15 cellular contexts compared by ENCODE assay signal in genomic region chr11:8038811-8039529, GRCh38. TPM values are rescaled to one million over a fixed set of nuclear protein-coding genes. Genes with fewer than 3 reads are reported as not detected.
DNase-seq lines count a peak whose midpoint lies in the region; ATAC-seq, FAIRE-seq and TF ChIP-seq lines count a peak whose summit lies in the region.
"Had no signal": no experiment of that assay in that cellular context is flagged by ENCODE, and none has a peak within 500 bp of the region (broad histone marks: within the 10 kb centered on the region; RNA-seq: fewer than 3 reads in every experiment).

No MANE protein-coding gene starts in this region.

- TF ChIP-seq EP300 in K562 (IDR thresholded peaks at IDR 0.05; ENCODE audit: low read length) = no peak

- TF ChIP-seq CTCF in K562 (IDR thresholded peaks at IDR 0.05 in 2 of 3, conservative IDR thresholded peaks at IDR 0.05 in 1 of 3; ENCODE audit: insufficient read depth in 2 of 3, low read depth in 1 of 3, low read length in 3 of 3) (no peak), kidney (IDR thresholded peaks at IDR 0.05; ENCODE audit: borderline replicate concordance, extremely low read depth, insufficient read depth) (no peak), parathyroid adenoma (IDR thresholded peaks at IDR 0.05) (no peak), prostate gland (IDR thresholded peaks at IDR 0.05) (no peak)

- H3K36me3 ChIP-seq in BLaER1 treated with 17β-estradiol and CSF1 and Interleukin-3, amounts not matched to agents 10 nM and 100 nM = no peaks in the 10 kb centered on the region
- H3K36me3 ChIP-seq in K562 (ENCODE audit: control insufficient read depth, insufficient read depth, low read length) = no peaks in the 10 kb centered on the region
- H3K36me3 ChIP-seq in kidney (ENCODE audit: control insufficient read depth in 1 of 2, insufficient read depth in 2 of 2, low read length in 2 of 2) = no peaks in the 10 kb centered on the region
- H3K36me3 ChIP-seq in parathyroid adenoma (ENCODE audit: control insufficient read depth, insufficient read depth, low read length) = no peaks in the 10 kb centered on the region
- H3K36me3 ChIP-seq in prostate gland = no peaks in the 10 kb centered on the region

- H3K4me3 ChIP-seq in BLaER1 treated with 17β-estradiol and CSF1 and Interleukin-3, amounts not matched to agents 10 nM and 100 nM = no peak overlapping the region
- H3K4me3 ChIP-seq in K562 (no peak overlapping the region), kidney (ENCODE audit: low read length in 2 of 2) (no peak overlapping the region), parathyroid adenoma (ENCODE audit: low read depth, low read length) (no peak overlapping the region), prostate gland (no peak overlapping the region)
- H3K4me3 ChIP-seq: GM23248 had no signal

- H3K4me1 ChIP-seq in BLaER1 treated with 17β-estradiol and CSF1 and Interleukin-3, amounts not matched to agents 10 nM and 100 nM = peaks cover 3 to 13% (median 11%) of the 10 kb centered on the region in 10 experiments; a peak in 16 of 20 replicates
- no peaks in the 10 kb centered on the region for H3K4me1 ChIP-seq in K562 (replicated peaks in 1 of 2; ENCODE audit: control insufficient read depth in 2 of 2, insufficient read depth in 2 of 2, low read length in 2 of 2)
- H3K4me1 ChIP-seq in kidney (ENCODE audit: control insufficient read depth in 1 of 2, insufficient read depth in 1 of 2, low read depth in 1 of 2, low read length in 2 of 2) = peaks cover 0 to 3% of the 10 kb centered on the region in 2 donors
- peaks cover 23% of the 10 kb centered on the region for H3K4me1 ChIP-seq in parathyroid adenoma
- no peaks in the 10 kb centered on the region for H3K4me1 ChIP-seq in prostate gland (replicated peaks)

- no peak for FAIRE-seq in K562 (lab: Jason Lieb, UNC)
- no peak for FAIRE-seq in kidney (lab: Jason Lieb, UNC)
- FAIRE-seq: GM12891, GM19239 had no signal

- H3K27me3 ChIP-seq in BLaER1 treated with 17β-estradiol and CSF1 and Interleukin-3, amounts not matched to agents 10 nM and 100 nM = no peaks in the 10 kb centered on the region
- H3K27me3 ChIP-seq in K562 (ENCODE audit: control insufficient read depth in 2 of 2, insufficient read depth in 2 of 2, low read length in 2 of 2) (peaks cover 0 to 13% of the 10 kb centered on the region in 2 experiments; a peak in 3 of 5 replicates), parathyroid adenoma (ENCODE audit: control insufficient read depth, insufficient read depth, low read length) (no peaks in the 10 kb centered on the region), prostate gland (replicated peaks; ENCODE audit: insufficient read depth) (no peaks in the 10 kb centered on the region)

- intact Hi-C loops in K562 (cut with micrococcal nuclease) (no loop called here), kidney (cut with DNase I) (loop anchor here (10.0 kb wide), 1 partner anchor 56 kb away; no protein-coding TSS in a partner anchor), prostate gland (cut with DNase I) (no loop called here)

- peak overlapping the region in 10 of 11 experiments; percentile 26 to 61 (median 42); a peak in 18 of 22 replicates for H3K4me2 ChIP-seq in BLaER1 treated with 17β-estradiol and CSF1 and Interleukin-3, amounts not matched to agents 10 nM and 100 nM
- H3K4me2 ChIP-seq in K562 (ENCODE audit: insufficient read depth, low read length) = peak overlapping the region; percentile 51; the same call in 1 of the 2 replicates
- H3K4me2 ChIP-seq in parathyroid adenoma (ENCODE audit: low read length) = no peak overlapping the region
- H3K4me2 ChIP-seq: KMS-11 had no signal

- no peak overlapping the region for H3K9ac ChIP-seq in BLaER1 treated with 17β-estradiol and CSF1 and Interleukin-3, amounts not matched to agents 10 nM and 100 nM
- H3K9ac ChIP-seq in K562 (ENCODE audit: insufficient read depth in 1 of 2, low read depth in 2 of 2, low read length in 2 of 2) (no peak overlapping the region), kidney (ENCODE audit: low read length in 2 of 2) (no peak overlapping the region), parathyroid adenoma (no peak overlapping the region)
- H3K9ac ChIP-seq: GM23248, KMS-11 had no signal

- ATAC-seq in K562 = peak; percentile 20; the same call in 1 of the 3 replicates
- no peak for ATAC-seq in HG02938 (IDR thresholded peaks at IDR 0.05; ENCODE audit: unreplicated experiment)
- ATAC-seq: PC-3 had no signal

- H3K27ac ChIP-seq in BLaER1 treated with 17β-estradiol and CSF1 and Interleukin-3, amounts not matched to agents 10 nM and 100 nM = no peak overlapping the region
- no peak overlapping the region for H3K27ac ChIP-seq in K562 (ENCODE audit: extremely low read depth, low read depth, low read length)
- H3K27ac ChIP-seq in kidney (ENCODE audit: low read depth in 2 of 2, low read length in 2 of 2) = no peak overlapping the region
- H3K27ac ChIP-seq in parathyroid adenoma = peak overlapping the region; percentile 56
- H3K27ac ChIP-seq in prostate gland = no peak overlapping the region
- H3K27ac ChIP-seq: GM23248, KMS-11 had no signal

- POLR2A ChIA-PET in K562 (lab: Yijun Ruan, JAX) = interaction anchor here (1.0 kb wide), 1 partner anchor 13 kb away, joined by 4 read pairs; no protein-coding TSS in a partner anchor

- no peak for TF ChIP-seq RAD21 in K562 (CRISPR knock-in tag; conservative IDR thresholded peaks at IDR 0.05 in 1 of 2, IDR thresholded peaks at IDR 0.05 in 1 of 2)

- no peaks in the 10 kb centered on the region for H3K9me1 ChIP-seq in K562 (ENCODE audit: control insufficient read depth, insufficient read depth, low read length)

- in situ Hi-C loops in K562 (cut with MboI) (no loop called here), G401 (cut with HindIII; ENCODE audit: low sequenced_read_pairs) (no loop called here)

- H2AFZ ChIP-seq in K562 (ENCODE audit: low read depth, low read length) = 0 out of 2 replicates have a peak overlapping the region, but pooled peaks have one; percentile 12
- H2AFZ ChIP-seq in parathyroid adenoma = peak overlapping the region; percentile 69
- H2AFZ ChIP-seq: GM23248 had no signal

- H4K20me1 ChIP-seq in BLaER1 treated with 17β-estradiol and CSF1 and Interleukin-3, amounts not matched to agents 10 nM and 100 nM = no peaks in the 10 kb centered on the region; a peak in 1 of 22 replicates
- H4K20me1 ChIP-seq in K562 (replicated peaks; ENCODE audit: control insufficient read depth, insufficient read depth, low read length) = peaks cover 5% of the 10 kb centered on the region; the same call in 1 of the 2 replicates

- no peak for TF ChIP-seq POLR2A in K562 (conservative IDR thresholded peaks at IDR 0.05)
- TF ChIP-seq POLR2A in prostate gland (IDR thresholded peaks at IDR 0.05) = no peak

- H3K79me2 ChIP-seq in K562 (ENCODE audit: control insufficient read depth, insufficient read depth, low read length) (no peaks in the 10 kb centered on the region), parathyroid adenoma (no peaks in the 10 kb centered on the region)

- no TSS peak for BruUV-seq in K562 (replicated peaks; lab: Mats Ljungman, UMichigan)

- DNase-seq in K562 (ENCODE audit: extremely low read depth in 1 of 4, low spot score in 3 of 4) = no peak
- peak; percentile 32 for DNase-seq in kidney
- DNase-seq in prostate gland (ENCODE audit: low spot score) = no peak
- no peak for DNase-seq in G401 (ENCODE audit: low spot score)
- no peak for DNase-seq in T1000 (lab: John Stamatoyannopoulos, UW)
- DNase-seq: Calu3, GM23248, NCI-H1694, PC-3 had no signal

- WGBS in K562 (ENCODE audit: insufficient coverage, low coverage, missing lambda C conversion rate) = 7% methylated on average over 11 of the region's 12 CpGs
- 87% methylated on average over 12 of the region's 12 CpGs for WGBS in prostate gland

- CTCF ChIA-PET in K562 (lab: Yijun Ruan, JAX; ENCODE audit: low intra/inter-chr PET ratio) = interaction anchor here (0.6 to 1.0 kb wide), 2 partner anchors 18 to 146 kb away, joined by 3 read pairs; no protein-coding TSS in a partner anchor

- H3K9me3 ChIP-seq in BLaER1 treated with 17β-estradiol and CSF1 and Interleukin-3, amounts not matched to agents 10 nM and 100 nM (replicated peaks in 1 of 11) = no peaks in the 10 kb centered on the region
- no peaks in the 10 kb centered on the region for H3K9me3 ChIP-seq in K562 (replicated peaks; ENCODE audit: control insufficient read depth, insufficient read depth, low read depth, low read length)
- H3K9me3 ChIP-seq in kidney (ENCODE audit: control insufficient read depth in 1 of 2, low read length in 2 of 2) = no peaks in the 10 kb centered on the region
- H3K9me3 ChIP-seq in parathyroid adenoma (ENCODE audit: control insufficient read depth, low read length) = no peaks in the 10 kb centered on the region
- H3K9me3 ChIP-seq in prostate gland = no peaks in the 10 kb centered on the region

RNA-seq across cellular contexts. Expression of gene TUB, which starts 42.0 kb away (rescaled TPM):
- total RNA-seq in K562 (2011; cell fraction: chromatin; rRNA removed; ENCODE audit: low replicate concordance) = not detected in 2 replicates
- total RNA-seq in K562 (2011; cell fraction: nucleolus; rRNA removed) = not detected in 2 replicates
- not detected in 2 replicates for total RNA-seq in K562 (2011; cell fraction: nucleoplasm; rRNA removed)
- total RNA-seq in K562 (2014; rRNA removed) (not detected in 2 replicates), K562 (2014; rRNA removed; fragmentation: Illumina TruSeq; extraction: Trizol) (not detected in 2 replicates), K562 (2015; rRNA removed; fragmentation: Illumina TruSeq; extraction: Trizol) (not detected in 2 replicates), K562 (2021) (not detected in 2 replicates), kidney (6.8 TPM), prostate gland (10 to 100 TPM in 1 of 2 donors, 1 to 10 TPM in 1; 9.2 to 14.5 TPM)
- polyA plus RNA-seq in K562 (2011; rRNA removed) (not detected in 2 replicates), K562 (2014; fragmentation: Illumina TruSeq; extraction: Trizol) (not detected in 2 replicates), K562 (2014; fragmentation: Nextera tagmentation; extraction: Ambion mirVana) (not detected), K562 (2014; rRNA removed) (not detected in 2 replicates), kidney (ENCODE audit: insufficient read depth, low read depth, low replicate concordance) (5.9 TPM)
- polyA plus RNA-seq in K562 (2011; cell fraction: cytosol; rRNA removed) = 0.01 TPM in 1 of 2 replicates, not detected in the other
- 0.04 TPM in 1 of 2 replicates, not detected in the other for polyA plus RNA-seq in K562 (2011; cell fraction: nucleus; rRNA removed)
- 0.01 TPM in 1 of 2 replicates, not detected in the other for polyA plus RNA-seq in K562 (2012)
- polyA minus RNA-seq in K562 (2011; rRNA and poly(A)+ RNA removed) = not detected in 2 replicates
- not detected in 2 replicates for polyA minus RNA-seq in K562 (2011; cell fraction: cytosol; rRNA and poly(A)+ RNA removed)
- polyA minus RNA-seq in K562 (2011; cell fraction: nucleus; rRNA and poly(A)+ RNA removed) = not detected in 2 replicates
- 21.4 and 26.5 TPM in 2 replicates for total RNA-seq in G401 (2014; rRNA removed; shearing (Covaris generic))

RNA-seq across cellular contexts. Expression of gene EIF3F, which starts 51.8 kb away (rescaled TPM):
- 69.6 and 84.0 TPM in 2 replicates for total RNA-seq in K562 (2011; cell fraction: chromatin; rRNA removed; ENCODE audit: low replicate concordance)
- 51.2 and 55.0 TPM in 2 replicates for total RNA-seq in K562 (2011; cell fraction: nucleolus; rRNA removed)
- 90.5 and 144 TPM in 2 replicates for total RNA-seq in K562 (2011; cell fraction: nucleoplasm; rRNA removed)
- total RNA-seq in K562 (2014; rRNA removed) (189 and 258 TPM in 2 replicates), K562 (2014; rRNA removed; fragmentation: Illumina TruSeq; extraction: Trizol) (168 and 174 TPM in 2 replicates), K562 (2015; rRNA removed; fragmentation: Illumina TruSeq; extraction: Trizol) (135 and 137 TPM in 2 replicates), K562 (2021) (254 and 259 TPM in 2 replicates), kidney (174 TPM), prostate gland (100 to 1,000 TPM; 321 to 473 TPM)
- polyA plus RNA-seq in K562 (2011; rRNA removed) (68.6 and 86.1 TPM in 2 replicates), K562 (2014; fragmentation: Illumina TruSeq; extraction: Trizol) (232 and 237 TPM in 2 replicates), K562 (2014; fragmentation: Nextera tagmentation; extraction: Ambion mirVana) (10 to 100 TPM; 50.1 to 59.7 TPM), K562 (2014; rRNA removed) (92.3 and 114 TPM in 2 replicates), kidney (ENCODE audit: insufficient read depth, low read depth, low replicate concordance) (218 TPM)
- polyA plus RNA-seq in K562 (2011; cell fraction: cytosol; rRNA removed) = 138 and 276 TPM in 2 replicates
- polyA plus RNA-seq in K562 (2011; cell fraction: nucleus; rRNA removed) = 112 and 136 TPM in 2 replicates
- 209 and 427 TPM in 2 replicates for polyA plus RNA-seq in K562 (2012)
- 109 and 158 TPM in 2 replicates for polyA minus RNA-seq in K562 (2011; rRNA and poly(A)+ RNA removed)
- 133 and 178 TPM in 2 replicates for polyA minus RNA-seq in K562 (2011; cell fraction: cytosol; rRNA and poly(A)+ RNA removed)
- polyA minus RNA-seq in K562 (2011; cell fraction: nucleus; rRNA and poly(A)+ RNA removed) = 35.4 and 57.6 TPM in 2 replicates
- 1,056 and 1,145 TPM in 2 replicates for total RNA-seq in G401 (2014; rRNA removed; shearing (Covaris generic))
